In the genomic region with DNA sequence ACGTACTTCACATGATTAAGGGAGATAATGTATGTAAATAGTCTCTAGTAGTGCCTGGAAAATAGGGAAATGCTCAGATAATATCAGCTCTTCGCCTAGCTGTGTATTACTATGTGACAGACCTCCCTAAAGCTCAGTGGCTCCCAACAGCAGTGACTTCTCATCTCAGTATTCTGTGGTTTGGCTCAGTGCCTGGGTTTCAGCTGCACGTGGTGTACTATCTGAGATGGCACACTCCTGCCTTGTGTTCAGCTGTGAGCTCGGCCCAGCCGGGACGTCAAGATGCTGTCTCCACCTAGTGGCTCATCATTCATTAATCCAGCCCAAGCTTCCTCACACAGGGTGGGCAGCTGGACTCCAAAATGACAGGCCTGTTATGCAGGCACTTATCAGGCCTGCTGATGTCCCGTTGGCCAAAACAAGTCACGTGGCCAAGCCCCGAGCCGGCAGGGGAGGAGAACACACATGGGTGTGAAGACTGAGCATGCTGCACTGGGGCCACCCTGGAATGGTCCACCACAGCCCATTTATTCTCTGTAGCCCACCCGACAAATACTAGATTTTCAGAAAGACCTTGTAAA, we compare ENCODE assay signal across 1 cellular context.
TF ChIP-seq lines count a peak whose summit lies in the region.

No MANE protein-coding gene starts in this region.

TF ChIP-seq in GM12878, 131 proteins besides CTCF, POLR2A, EP300 and RAD21 (continued from another document):
- TF ChIP-seq SMAD1 (IDR thresholded peaks at IDR 0.05; ENCODE audit: low read depth, partially characterized antibody) (peak; percentile 95), BCL11A (IDR thresholded peaks at IDR 0.05; ENCODE audit: low read depth, low read length) (no peak), PKNOX1 (IDR thresholded peaks at IDR 0.05) (peak; percentile 61; the same call in 1 of the 2 replicates), IRF4 (IDR thresholded peaks at IDR 0.05; ENCODE audit: low read depth, low read length) (peak; percentile 94), BCLAF1 (IDR thresholded peaks at IDR 0.05) (no peak), CUX1 (IDR thresholded peaks at IDR 0.05; ENCODE audit: insufficient replicate concordance, low read depth, low read length) (peak; percentile 56), JUNB (IDR thresholded peaks at IDR 0.05) (peak; percentile 70), STAT3 (IDR thresholded peaks at IDR 0.05; ENCODE audit: low read depth, low read length) (no peak), MYB (IDR thresholded peaks at IDR 0.05; ENCODE audit: borderline replicate concordance, low read depth, low read length) (no peak), MTA2 (IDR thresholded peaks at IDR 0.05; ENCODE audit: low read depth) (0 out of 2 replicates have a peak, but pooled peaks have one; percentile 46), GATAD2B (conservative IDR thresholded peaks at IDR 0.05; ENCODE audit: low read depth) (no peak), CBFB (IDR thresholded peaks at IDR 0.05; ENCODE audit: low read depth) (peak; percentile 88), HDGF (IDR thresholded peaks at IDR 0.05) (peak; percentile 26; the same call in 1 of the 2 replicates), IKZF1 (conservative IDR thresholded peaks at IDR 0.05) (peak; percentile 31; the same call in 1 of the 2 replicates), DPF2 (IDR thresholded peaks at IDR 0.05) (peak; percentile 80)
- TF ChIP-seq, protein P1, sequence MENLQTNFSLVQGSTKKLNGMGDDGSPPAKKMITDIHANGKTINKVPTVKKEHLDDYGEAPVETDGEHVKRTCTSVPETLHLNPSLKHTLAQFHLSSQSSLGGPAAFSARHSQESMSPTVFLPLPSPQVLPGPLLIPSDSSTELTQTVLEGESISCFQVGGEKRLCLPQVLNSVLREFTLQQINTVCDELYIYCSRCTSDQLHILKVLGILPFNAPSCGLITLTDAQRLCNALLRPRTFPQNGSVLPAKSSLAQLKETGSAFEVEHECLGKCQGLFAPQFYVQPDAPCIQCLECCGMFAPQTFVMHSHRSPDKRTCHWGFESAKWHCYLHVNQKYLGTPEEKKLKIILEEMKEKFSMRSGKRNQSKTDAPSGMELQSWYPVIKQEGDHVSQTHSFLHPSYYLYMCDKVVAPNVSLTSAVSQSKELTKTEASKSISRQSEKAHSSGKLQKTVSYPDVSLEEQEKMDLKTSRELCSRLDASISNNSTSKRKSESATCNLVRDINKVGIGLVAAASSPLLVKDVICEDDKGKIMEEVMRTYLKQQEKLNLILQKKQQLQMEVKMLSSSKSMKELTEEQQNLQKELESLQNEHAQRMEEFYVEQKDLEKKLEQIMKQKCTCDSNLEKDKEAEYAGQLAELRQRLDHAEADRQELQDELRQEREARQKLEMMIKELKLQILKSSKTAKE (IDR thresholded peaks at IDR 0.05; ENCODE audit: low read depth, poor library complexity, severe bottlenecking) = peak; percentile 80
